20 cellular contexts compared by ENCODE assay signal in the genomic region with DNA sequence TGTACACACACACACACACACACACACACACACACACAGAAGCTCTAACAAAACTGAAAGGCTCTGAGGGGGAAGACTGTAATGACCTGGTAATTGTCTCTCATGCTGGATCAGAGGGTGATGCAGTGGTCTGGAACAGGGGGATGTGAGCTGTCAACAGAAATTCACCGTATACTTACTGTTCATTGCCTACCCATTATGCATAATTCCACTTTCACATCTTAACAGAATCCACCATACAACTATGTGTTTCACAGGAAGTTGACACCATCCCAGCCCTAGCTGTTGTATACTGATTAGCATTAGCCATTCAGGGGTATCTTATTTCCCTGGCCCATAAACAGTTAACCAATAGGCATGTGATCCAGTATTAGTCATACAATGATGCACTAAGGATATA.
DNase-seq lines count a peak whose midpoint lies in the region; TF ChIP-seq lines count a peak whose summit lies in the region.
"Had no signal": no experiment of that assay in that cellular context is flagged by ENCODE, and none has a peak within 500 bp of the region (broad histone marks: within the 10 kb centered on the region; RNA-seq: fewer than 3 reads in every experiment).

No MANE protein-coding gene starts in this region.

- no peaks in the 10 kb centered on the region for H3K36me3 ChIP-seq in hepatocyte (replicated peaks; ENCODE audit: insufficient read depth, low read depth)
- H3K36me3 ChIP-seq: BE2C; BLaER1 treated with 17β-estradiol and CSF1 and Interleukin-3, amounts not matched to agents 10 nM and 100 nM had no signal

- peak; percentile 7 for DNase-seq in NCI-H748 (lab: John Stamatoyannopoulos, UW; ENCODE audit: unreplicated experiment)
- no peak for DNase-seq in NCI-H748 treated with DMSO at 0.1 percent for 48 hours (lab: John Stamatoyannopoulos, UW)
- peak; percentile 3 for DNase-seq in HT1080 (ENCODE audit: low read depth)
- DNase-seq in RKO (ENCODE audit: low spot score), result peak; percentile 9
- no peak for DNase-seq in progenitor cell of endocrine pancreas (ENCODE audit: low spot score, unreplicated experiment)
- no peak for DNase-seq in KBM-7
- DNase-seq in hepatocyte (ENCODE audit: low spot score), result no peak
- DNase-seq: BE2C; Caco-2; Calu3; CD4-positive, alpha-beta T cell; CD8-positive, alpha-beta T cell; DMS79 treated with DMSO at 0.1 percent for 48 hours; EL; GDM1 had no signal

- H3K4me1 ChIP-seq in hepatocyte (ENCODE audit: insufficient read depth), result no peaks in the 10 kb centered on the region
- H3K4me1 ChIP-seq: A549, BE2C, Caco-2 had no signal

- 44% methylated on average over 1 of the region's 1 CpG for WGBS in hepatocyte (ENCODE audit: low lambda C conversion rate, missing lambda C conversion rate)

- no peaks in the 10 kb centered on the region for H3K9me3 ChIP-seq in hepatocyte (ENCODE audit: low read depth)
- H3K9me3 ChIP-seq: A549; BE2C; BLaER1 treated with 17β-estradiol and CSF1 and Interleukin-3, amounts not matched to agents 10 nM and 100 nM; Caco-2 had no signal

- H3K4me3 ChIP-seq in hepatocyte, result no peak overlapping the region
- H3K4me3 ChIP-seq: A549; BLaER1 treated with 17β-estradiol and CSF1 and Interleukin-3, amounts not matched to agents 10 nM and 100 nM; GM12878 had no signal

- no peaks in the 10 kb centered on the region for H3K36me3 Mint-ChIP-seq in progenitor cell of endocrine pancreas (ENCODE audit: insufficient read depth)
- H3K36me3 Mint-ChIP-seq: CD8-positive, alpha-beta T cell had no signal

- no peaks in the 10 kb centered on the region for H3K9me3 Mint-ChIP-seq in progenitor cell of endocrine pancreas (ENCODE audit: low read depth)

- no peaks in the 10 kb centered on the region for H3K79me2 ChIP-seq in hepatocyte

- no peaks in the 10 kb centered on the region for H3K27me3 ChIP-seq in hepatocyte
- H3K27me3 ChIP-seq: BE2C; BLaER1 treated with 17β-estradiol and CSF1 and Interleukin-3, amounts not matched to agents 10 nM and 100 nM had no signal

- no peaks in the 10 kb centered on the region for H3K27me3 Mint-ChIP-seq in progenitor cell of endocrine pancreas
- H3K27me3 Mint-ChIP-seq: CD4-positive, alpha-beta T cell had no signal

- no peak overlapping the region for H2AFZ ChIP-seq in hepatocyte

- TF ChIP-seq CTCF in progenitor cell of endocrine pancreas (IDR thresholded peaks at IDR 0.05; ENCODE audit: unreplicated experiment), result no peak
- TF ChIP-seq CTCF in hepatocyte (IDR thresholded peaks at IDR 0.05; ENCODE audit: poor library complexity), result no peak

- no peaks in the 10 kb centered on the region for H3K4me1 Mint-ChIP-seq in progenitor cell of endocrine pancreas (ENCODE audit: low read depth)

- in situ Hi-C loops in KBM-7 (cut with MboI; ENCODE audit: low pct_unique_long_range_greater_than_20kb, low sequenced_read_pairs), result no loop called here

- no peak overlapping the region for H3K27ac ChIP-seq in hepatocyte
- H3K27ac ChIP-seq: 22Rv1; A549; BLaER1 treated with 17β-estradiol and CSF1 and Interleukin-3, amounts not matched to agents 10 nM and 100 nM; C4-2B had no signal

- no peak overlapping the region for H3K27ac Mint-ChIP-seq in progenitor cell of endocrine pancreas
- H3K27ac Mint-ChIP-seq: CD4-positive, alpha-beta T cell; CD8-positive, alpha-beta T cell had no signal

- H3K4me3 Mint-ChIP-seq in progenitor cell of endocrine pancreas (ENCODE audit: low read depth), result no peak overlapping the region
- H3K4me3 Mint-ChIP-seq: CD4-positive, alpha-beta T cell; CD8-positive, alpha-beta T cell had no signal

- H3K4me2 ChIP-seq in hepatocyte, result no peak overlapping the region
- H3K4me2 ChIP-seq: A549 had no signal

- H4K20me1 ChIP-seq in hepatocyte (ENCODE audit: insufficient read depth, poor library complexity, severe bottlenecking), result no peaks in the 10 kb centered on the region
- H4K20me1 ChIP-seq: BLaER1 treated with 17β-estradiol and CSF1 and Interleukin-3, amounts not matched to agents 10 nM and 100 nM had no signal

- H3K9me2 ChIP-seq in hepatocyte (replicated peaks; ENCODE audit: insufficient read depth), result no peaks in the 10 kb centered on the region

Comparison
In these comparisons a context has a peak if more than half of its experiments do, and no peak if none do; other contexts are left out.
1. DNase-seq: peak in NCI-H748 (single experiment), HT1080 (single experiment) and RKO (single experiment); none in NCI-H748 treated with DMSO at 0.1 percent for 48 hours (single experiment), progenitor cell of endocrine pancreas (single experiment), KBM-7 (single experiment) and hepatocyte (single experiment).